In the genomic region with DNA sequence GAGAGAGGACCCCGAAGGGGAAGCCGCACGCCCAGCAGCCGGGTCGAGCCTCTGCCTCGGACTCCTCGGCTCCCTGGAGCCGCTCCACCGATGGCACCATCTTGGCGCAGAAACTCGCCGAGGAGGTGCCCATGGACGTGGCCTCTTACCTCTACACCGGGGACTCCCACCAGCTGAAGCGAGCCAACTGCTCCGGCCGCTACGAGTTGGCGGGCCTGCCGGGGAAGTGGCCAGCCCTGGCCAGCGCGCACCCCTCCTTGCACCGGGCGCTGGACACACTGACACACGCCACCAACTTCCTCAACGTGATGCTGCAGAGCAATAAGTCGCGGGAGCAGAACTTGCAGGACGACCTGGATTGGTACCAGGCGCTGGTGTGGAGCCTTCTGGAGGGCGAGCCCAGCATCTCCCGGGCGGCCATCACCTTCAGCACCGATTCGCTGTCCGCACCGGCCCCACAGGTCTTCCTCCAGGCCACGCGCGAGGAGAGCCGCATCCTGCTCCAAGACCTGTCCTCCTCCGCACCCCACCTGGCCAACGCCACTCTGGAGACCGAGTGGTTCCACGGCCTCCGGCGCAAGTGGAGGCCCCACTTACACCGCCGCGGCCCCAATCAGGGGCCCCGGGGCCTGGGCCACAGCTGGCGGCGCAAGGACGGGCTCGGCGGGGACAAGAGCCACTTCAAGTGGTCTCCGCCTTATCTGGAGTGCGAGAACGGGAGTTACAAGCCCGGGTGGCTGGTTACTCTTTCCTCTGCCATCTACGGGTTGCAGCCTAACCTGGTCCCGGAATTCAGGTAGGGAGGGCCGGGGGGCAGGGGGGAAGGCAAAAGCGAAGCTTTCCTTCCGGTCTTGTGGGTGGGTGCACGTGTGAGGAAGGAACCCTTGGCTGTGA, we compare ENCODE assay signal across 1 cellular context.
TF ChIP-seq lines count a peak whose summit lies in the region.

No MANE protein-coding gene starts in this region.

TF ChIP-seq in GM23338, 12 proteins besides CTCF, POLR2A, EP300 and RAD21 (continued from another document):
- TF ChIP-seq, protein P1, sequence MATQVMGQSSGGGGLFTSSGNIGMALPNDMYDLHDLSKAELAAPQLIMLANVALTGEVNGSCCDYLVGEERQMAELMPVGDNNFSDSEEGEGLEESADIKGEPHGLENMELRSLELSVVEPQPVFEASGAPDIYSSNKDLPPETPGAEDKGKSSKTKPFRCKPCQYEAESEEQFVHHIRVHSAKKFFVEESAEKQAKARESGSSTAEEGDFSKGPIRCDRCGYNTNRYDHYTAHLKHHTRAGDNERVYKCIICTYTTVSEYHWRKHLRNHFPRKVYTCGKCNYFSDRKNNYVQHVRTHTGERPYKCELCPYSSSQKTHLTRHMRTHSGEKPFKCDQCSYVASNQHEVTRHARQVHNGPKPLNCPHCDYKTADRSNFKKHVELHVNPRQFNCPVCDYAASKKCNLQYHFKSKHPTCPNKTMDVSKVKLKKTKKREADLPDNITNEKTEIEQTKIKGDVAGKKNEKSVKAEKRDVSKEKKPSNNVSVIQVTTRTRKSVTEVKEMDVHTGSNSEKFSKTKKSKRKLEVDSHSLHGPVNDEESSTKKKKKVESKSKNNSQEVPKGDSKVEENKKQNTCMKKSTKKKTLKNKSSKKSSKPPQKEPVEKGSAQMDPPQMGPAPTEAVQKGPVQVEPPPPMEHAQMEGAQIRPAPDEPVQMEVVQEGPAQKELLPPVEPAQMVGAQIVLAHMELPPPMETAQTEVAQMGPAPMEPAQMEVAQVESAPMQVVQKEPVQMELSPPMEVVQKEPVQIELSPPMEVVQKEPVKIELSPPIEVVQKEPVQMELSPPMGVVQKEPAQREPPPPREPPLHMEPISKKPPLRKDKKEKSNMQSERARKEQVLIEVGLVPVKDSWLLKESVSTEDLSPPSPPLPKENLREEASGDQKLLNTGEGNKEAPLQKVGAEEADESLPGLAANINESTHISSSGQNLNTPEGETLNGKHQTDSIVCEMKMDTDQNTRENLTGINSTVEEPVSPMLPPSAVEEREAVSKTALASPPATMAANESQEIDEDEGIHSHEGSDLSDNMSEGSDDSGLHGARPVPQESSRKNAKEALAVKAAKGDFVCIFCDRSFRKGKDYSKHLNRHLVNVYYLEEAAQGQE (IDR thresholded peaks at IDR 0.05; ENCODE audit: unreplicated experiment), result peak; percentile 68
- TF ChIP-seq ZNF331 (CRISPR knock-in tag; IDR thresholded peaks at IDR 0.05; ENCODE audit: low read depth), result no peak
- peak; percentile 39 for TF ChIP-seq EZH2 (IDR thresholded peaks at IDR 0.05; ENCODE audit: low read depth, unreplicated experiment)
TF ChIP-seq in GM23338: peak in this region for 2.
